In the genomic region with DNA sequence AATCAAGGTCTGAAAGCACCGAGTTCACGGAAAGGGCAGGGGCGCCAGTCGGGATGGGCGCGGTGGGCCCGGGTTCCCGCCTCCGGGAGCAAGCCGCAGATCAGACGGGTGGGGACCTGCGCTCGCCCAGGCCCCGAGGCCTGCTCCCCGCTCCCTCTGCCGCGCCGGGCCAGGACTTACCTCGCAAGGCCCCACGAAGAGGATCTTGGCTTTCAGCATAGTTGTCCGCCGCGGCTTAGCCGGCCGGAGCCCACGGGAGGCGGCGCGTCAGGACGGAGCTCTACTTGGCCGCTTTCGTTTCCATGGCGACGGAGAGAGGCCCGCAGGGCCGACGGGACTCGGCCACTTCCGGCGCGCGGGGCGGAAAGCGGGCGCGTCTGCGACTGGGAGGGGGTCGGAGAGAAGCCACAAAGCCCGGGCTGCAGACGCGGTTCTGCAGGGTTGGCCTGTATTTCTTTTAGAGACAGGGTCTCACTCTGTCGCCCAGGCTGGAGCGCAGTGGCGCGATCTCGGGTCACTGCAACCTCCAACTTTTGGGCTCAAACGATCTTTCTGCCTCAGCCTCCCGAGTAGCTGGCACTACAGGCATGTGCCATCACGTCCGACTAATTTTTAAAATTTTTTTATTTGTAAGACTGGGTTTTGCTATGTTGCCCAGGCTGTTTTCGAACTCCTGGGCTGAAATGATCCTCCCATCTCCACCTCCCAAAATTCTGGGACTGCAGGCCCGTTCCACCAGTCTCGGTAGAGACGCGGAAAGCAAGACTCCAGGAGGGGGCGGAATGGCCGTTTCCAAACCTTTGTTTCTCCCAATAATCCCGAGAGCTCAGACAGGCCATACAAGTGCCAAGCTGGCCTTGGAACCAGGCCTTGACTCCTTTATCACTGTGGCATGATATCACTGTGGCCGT, we compare ENCODE assay signal across 8 cellular contexts. TPM values are rescaled to one million over a fixed set of nuclear protein-coding genes. Genes with fewer than 3 reads are reported as not detected.
DNase-seq lines count a peak whose midpoint lies in the region; ATAC-seq and TF ChIP-seq lines count a peak whose summit lies in the region.

A gene (minus strand): TSS at position 322 of the 911 bp plus-strand sequence. CDS start 103 bp downstream, at position 219.

- no peaks in the 10 kb centered on the region for H3K27me3 ChIP-seq in Panc1 (ENCODE audit: control insufficient read depth, insufficient read depth, low read length)
- no peaks in the 10 kb centered on the region for H3K27me3 ChIP-seq in naive thymus-derived CD4-positive, alpha-beta T cell (ENCODE audit: control insufficient read depth in 2 of 2, insufficient read depth in 2 of 2, low read length in 2 of 2)

- H3K9me3 Mint-ChIP-seq in activated T-helper 1 cell treated with anti-CD3 and anti-CD28 coated beads, Interleukin-12 subunit alpha, Interleukin-12 subunit beta, Interleukin-2, Interleukin-4 antibody, amounts not matched to agents 30 ng/mL and 10 ng/mL and 1 ng/mL, durations not matched to agents 14 hours and 24 hours and 36 hours: no peaks in the 10 kb centered on the region
- H3K9me3 Mint-ChIP-seq in naive thymus-derived CD4-positive, alpha-beta T cell: no peaks in the 10 kb centered on the region
- no peaks in the 10 kb centered on the region for H3K9me3 Mint-ChIP-seq in stimulated activated memory B cell treated with anti-CD40 and anti-IgM and Interleukin-4, amounts not matched to agents 10 μg/mL and 1 μg/mL and 100 μg/mL, for 72 hours

- no peaks in the 10 kb centered on the region for H3K4me1 Mint-ChIP-seq in activated T-helper 1 cell treated with anti-CD3 and anti-CD28 coated beads, Interleukin-12 subunit alpha, Interleukin-12 subunit beta, Interleukin-2, Interleukin-4 antibody, amounts not matched to agents 30 ng/mL and 10 ng/mL and 1 ng/mL, durations not matched to agents 14 hours and 24 hours and 36 hours (ENCODE audit: low read depth)
- H3K4me1 Mint-ChIP-seq in naive thymus-derived CD4-positive, alpha-beta T cell: peaks cover 0 to 19% (median 9%) of the 10 kb centered on the region in 7 donors
- peaks cover 17% of the 10 kb centered on the region for H3K4me1 Mint-ChIP-seq in stimulated activated memory B cell treated with anti-CD40 and anti-IgM and Interleukin-4, amounts not matched to agents 10 μg/mL and 1 μg/mL and 100 μg/mL, for 72 hours

- intact Hi-C loops in Panc1 (cut with micrococcal nuclease; ENCODE audit: unreplicated experiment): no loop called here
- intact Hi-C loops in activated T-helper 1 cell treated with anti-CD3 and anti-CD28 coated beads, Interleukin-12 subunit alpha, Interleukin-12 subunit beta, Interleukin-2, Interleukin-4 antibody, amounts not matched to agents 30 ng/mL and 10 ng/mL and 1 ng/mL, durations not matched to agents 14 hours and 24 hours and 36 hours (cut with micrococcal nuclease): loop anchor here (1.0 to 2.0 kb wide), 2 partner anchors 77 to 103 kb away; a partner anchor contains a TSS
- intact Hi-C loops in naive thymus-derived CD4-positive, alpha-beta T cell (cut with micrococcal nuclease): loop anchor here (1.0 to 10.0 kb wide), 6 partner anchors 69 to 1041 kb away; a partner anchor contains a TSS

- no TSS peak for BruUV-seq in Panc1 (replicated peaks; lab: Mats Ljungman, UMichigan)

- no peak; the same call in 1 of the 2 replicates for TF ChIP-seq CTCF in Panc1 (IDR thresholded peaks at IDR 0.05)

- peak within 1 kb of the TSS; percentile 80 to 86 for H3K4me3 ChIP-seq in Panc1 (ENCODE audit: low read depth in 2 of 2, low read length in 2 of 2)
- peak within 1 kb of the TSS; percentile 74 for H3K4me3 ChIP-seq in naive thymus-derived CD4-positive, alpha-beta T cell (ENCODE audit: low read length)

- H3K36me3 ChIP-seq in KOPT-K1 (ENCODE audit: insufficient read depth, low read length): peaks cover 3% of the 10 kb centered on the region; the same call in 1 of the 2 replicates
- no peaks in the 10 kb centered on the region for H3K36me3 ChIP-seq in Panc1 (ENCODE audit: control insufficient read depth, insufficient read depth, low read length)
- no peaks in the 10 kb centered on the region for H3K36me3 ChIP-seq in naive thymus-derived CD4-positive, alpha-beta T cell (ENCODE audit: control insufficient read depth in 2 of 3, insufficient read depth in 3 of 3, low read length in 3 of 3)

- POLR2A ChIA-PET in Panc1 (lab: Charles Lee): interaction anchor here (0.6 to 0.7 kb wide), 4 partner anchors 10 to 504 kb away, joined by 3 to 8 read pairs (median 4); no protein-coding TSS in a partner anchor
- POLR2A ChIA-PET in naive thymus-derived CD4-positive, alpha-beta T cell (lab: Charles Lee): interaction anchor here (0.6 to 1.2 kb wide), 4 partner anchors 10 to 897 kb away, joined by 3 read pairs; a partner anchor contains a TSS

- in situ Hi-C loops in Panc1 (cut with HindIII; ENCODE audit: low pct_unique_long_range_greater_than_20kb, low sequenced_read_pairs): no loop called here

- CTCF ChIA-PET in Panc1 (lab: Charles Lee): interaction anchor here (0.5 to 0.9 kb wide), 6 partner anchors 14 to 960 kb away, joined by 3 to 6 read pairs (median 4); no protein-coding TSS in a partner anchor
- CTCF ChIA-PET in naive thymus-derived CD4-positive, alpha-beta T cell (lab: Charles Lee): interaction anchor here (0.8 to 1.1 kb wide), 2 partner anchors 90 to 115 kb away, joined by 3 read pairs; no protein-coding TSS in a partner anchor

- peak within 1 kb of the TSS; percentile 88 for H3K4me3 Mint-ChIP-seq in activated T-helper 1 cell treated with anti-CD3 and anti-CD28 coated beads, Interleukin-12 subunit alpha, Interleukin-12 subunit beta, Interleukin-2, Interleukin-4 antibody, amounts not matched to agents 30 ng/mL and 10 ng/mL and 1 ng/mL, durations not matched to agents 14 hours and 24 hours and 36 hours
- H3K4me3 Mint-ChIP-seq in naive thymus-derived CD4-positive, alpha-beta T cell: peak within 1 kb of the TSS; percentile 86 to 94 (median 91)
- H3K4me3 Mint-ChIP-seq in stimulated activated memory B cell treated with anti-CD40 and anti-IgM and Interleukin-4, amounts not matched to agents 10 μg/mL and 1 μg/mL and 100 μg/mL, for 72 hours: peak within 1 kb of the TSS; percentile 83

- ATAC-seq in GM21723 (IDR thresholded peaks at IDR 0.05; ENCODE audit: unreplicated experiment) (peak; percentile 95), Panc1 (peak; percentile 99)
- peak; percentile 95 for ATAC-seq in naive thymus-derived CD4-positive, alpha-beta T cell
- peak; percentile 98 for ATAC-seq in stimulated activated memory B cell treated with anti-CD40 and anti-IgM and Interleukin-4, amounts not matched to agents 10 μg/mL and 1 μg/mL and 100 μg/mL, for 72 hours

- peak within 1 kb of the TSS; percentile 88 for H3K27ac Mint-ChIP-seq in activated T-helper 1 cell treated with anti-CD3 and anti-CD28 coated beads, Interleukin-12 subunit alpha, Interleukin-12 subunit beta, Interleukin-2, Interleukin-4 antibody, amounts not matched to agents 30 ng/mL and 10 ng/mL and 1 ng/mL, durations not matched to agents 14 hours and 24 hours and 36 hours
- H3K27ac Mint-ChIP-seq in naive thymus-derived CD4-positive, alpha-beta T cell: peak within 1 kb of the TSS; percentile 82 to 94 (median 90)
- H3K27ac Mint-ChIP-seq in stimulated activated memory B cell treated with anti-CD40 and anti-IgM and Interleukin-4, amounts not matched to agents 10 μg/mL and 1 μg/mL and 100 μg/mL, for 72 hours: peak within 1 kb of the TSS; percentile 74

- DNase-seq in DMS79 (lab: John Stamatoyannopoulos, UW) (peak; percentile 86), Panc1 (ENCODE audit: low read depth, low spot score) (peak; percentile 42), fibroblast of gingiva (ENCODE audit: low read depth) (peak; percentile 88)
- peak; percentile 85 for DNase-seq in activated T-helper 1 cell treated with anti-CD3 and anti-CD28 coated beads, Interleukin-12 subunit alpha, Interleukin-12 subunit beta, Interleukin-2, Interleukin-4 antibody, amounts not matched to agents 30 ng/mL and 10 ng/mL and 1 ng/mL, durations not matched to agents 14 hours and 24 hours and 36 hours (ENCODE audit: low spot score)
- peak; percentile 68 to 87 (median 79) for DNase-seq in naive thymus-derived CD4-positive, alpha-beta T cell

- H3K4me1 ChIP-seq in Panc1 (ENCODE audit: control insufficient read depth, insufficient read depth, low read length): no peaks in the 10 kb centered on the region
- peaks cover 7 to 12% of the 10 kb centered on the region in 2 donors for H3K4me1 ChIP-seq in naive thymus-derived CD4-positive, alpha-beta T cell (ENCODE audit: control insufficient read depth in 2 of 2, insufficient read depth in 2 of 2, low read length in 2 of 2)

- no peaks in the 10 kb centered on the region for H3K36me3 Mint-ChIP-seq in activated T-helper 1 cell treated with anti-CD3 and anti-CD28 coated beads, Interleukin-12 subunit alpha, Interleukin-12 subunit beta, Interleukin-2, Interleukin-4 antibody, amounts not matched to agents 30 ng/mL and 10 ng/mL and 1 ng/mL, durations not matched to agents 14 hours and 24 hours and 36 hours (ENCODE audit: low read depth)
- peaks cover 0 to 3% (median 0%) of the 10 kb centered on the region in 5 donors for H3K36me3 Mint-ChIP-seq in naive thymus-derived CD4-positive, alpha-beta T cell
- H3K36me3 Mint-ChIP-seq in stimulated activated memory B cell treated with anti-CD40 and anti-IgM and Interleukin-4, amounts not matched to agents 10 μg/mL and 1 μg/mL and 100 μg/mL, for 72 hours: no peaks in the 10 kb centered on the region

- H3K27ac ChIP-seq in KOPT-K1 (ENCODE audit: low read depth, low read length, poor library complexity, severe bottlenecking) (peak within 1 kb of the TSS; percentile 78), Panc1 (ENCODE audit: low read length) (peak within 1 kb of the TSS; percentile 71)
- H3K27ac ChIP-seq in naive thymus-derived CD4-positive, alpha-beta T cell (ENCODE audit: low read depth, low read length): peak within 1 kb of the TSS; percentile 70

- H3K9me3 ChIP-seq in KOPT-K1 (ENCODE audit: insufficient read depth, low read length, poor library complexity, severe bottlenecking) (no peaks in the 10 kb centered on the region), Panc1 (ENCODE audit: control insufficient read depth, insufficient read depth, low read depth, low read length) (no peaks in the 10 kb centered on the region)
- no peaks in the 10 kb centered on the region for H3K9me3 ChIP-seq in naive thymus-derived CD4-positive, alpha-beta T cell (ENCODE audit: control insufficient read depth in 2 of 3, low read length in 3 of 3)

- H3K27me3 Mint-ChIP-seq in activated T-helper 1 cell treated with anti-CD3 and anti-CD28 coated beads, Interleukin-12 subunit alpha, Interleukin-12 subunit beta, Interleukin-2, Interleukin-4 antibody, amounts not matched to agents 30 ng/mL and 10 ng/mL and 1 ng/mL, durations not matched to agents 14 hours and 24 hours and 36 hours (ENCODE audit: insufficient read depth): peaks cover 10% of the 10 kb centered on the region
- H3K27me3 Mint-ChIP-seq in naive thymus-derived CD4-positive, alpha-beta T cell: peaks cover 0 to 7% (median 0%) of the 10 kb centered on the region in 5 donors
- H3K27me3 Mint-ChIP-seq in stimulated activated memory B cell treated with anti-CD40 and anti-IgM and Interleukin-4, amounts not matched to agents 10 μg/mL and 1 μg/mL and 100 μg/mL, for 72 hours: no peaks in the 10 kb centered on the region

RNA-seq across cellular contexts. Expression of the gene that starts here (rescaled TPM):
- 42.4 TPM for total RNA-seq in Panc1 (2021; ENCODE audit: unreplicated experiment)
- polyA plus RNA-seq in Panc1 (2012; ENCODE audit: insufficient read length): 40.1 TPM
- 4.4 and 5.5 TPM in 2 replicates for total RNA-seq in activated T-helper 1 cell treated with anti-CD3 and anti-CD28 coated beads, Interleukin-12 subunit alpha, Interleukin-12 subunit beta, Interleukin-2, Interleukin-4 antibody, amounts not matched to agents 30 ng/mL and 10 ng/mL and 1 ng/mL, durations not matched to agents 14 hours and 24 hours and 36 hours
- total RNA-seq in naive thymus-derived CD4-positive, alpha-beta T cell: 1 to 10 TPM; 3.7 to 7.4 (median 4.8) TPM
- 10 to 100 TPM in 1 of 2 donors, 1 to 10 TPM in 1; 6.7 to 12.3 TPM for polyA plus RNA-seq in naive thymus-derived CD4-positive, alpha-beta T cell

Comparison
In these comparisons a context has a peak if more than half of its experiments do, and no peak if none do; other contexts are left out.
1. Peak in every context shown above with its lines: DNase-seq, ATAC-seq, H3K4me3 ChIP-seq and H3K27ac ChIP-seq.